ENCODE assay signal across 1 cellular context in genomic region chr3:149971403-149972075, GRCh38.
TF ChIP-seq lines count a peak whose summit lies in the region.

No MANE protein-coding gene starts in this region.

TF ChIP-seq in HepG2, 621 proteins besides CTCF, POLR2A, EP300 and RAD21 (continued from another document and continues in another):
- no peak for TF ChIP-seq PRDM10 (CRISPR knock-in tag; IDR thresholded peaks at IDR 0.05; ENCODE audit: low read depth)
- no peak for TF ChIP-seq TEAD2 (CRISPR knock-in tag; IDR thresholded peaks at IDR 0.05)
- TF ChIP-seq MATR3 (CRISPR knock-in tag; IDR thresholded peaks at IDR 0.05) = no peak
- TF ChIP-seq SRY (CRISPR knock-in tag; IDR thresholded peaks at IDR 0.05) = 0 out of 2 replicates have a peak, but pooled peaks have one; percentile 41
- no peak for TF ChIP-seq NCOA5 (CRISPR knock-in tag; IDR thresholded peaks at IDR 0.05)
- TF ChIP-seq ZNF343 (CRISPR knock-in tag; IDR thresholded peaks at IDR 0.05) = no peak
- no peak for TF ChIP-seq MAFG (CRISPR knock-in tag; IDR thresholded peaks at IDR 0.05)
- TF ChIP-seq, protein P1, sequence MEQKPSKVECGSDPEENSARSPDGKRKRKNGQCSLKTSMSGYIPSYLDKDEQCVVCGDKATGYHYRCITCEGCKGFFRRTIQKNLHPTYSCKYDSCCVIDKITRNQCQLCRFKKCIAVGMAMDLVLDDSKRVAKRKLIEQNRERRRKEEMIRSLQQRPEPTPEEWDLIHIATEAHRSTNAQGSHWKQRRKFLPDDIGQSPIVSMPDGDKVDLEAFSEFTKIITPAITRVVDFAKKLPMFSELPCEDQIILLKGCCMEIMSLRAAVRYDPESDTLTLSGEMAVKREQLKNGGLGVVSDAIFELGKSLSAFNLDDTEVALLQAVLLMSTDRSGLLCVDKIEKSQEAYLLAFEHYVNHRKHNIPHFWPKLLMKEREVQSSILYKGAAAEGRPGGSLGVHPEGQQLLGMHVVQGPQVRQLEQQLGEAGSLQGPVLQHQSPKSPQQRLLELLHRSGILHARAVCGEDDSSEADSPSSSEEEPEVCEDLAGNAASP (CRISPR knock-in tag; IDR thresholded peaks at IDR 0.05; ENCODE audit: borderline replicate concordance) = no peak
- TF ChIP-seq CBX2 (IDR thresholded peaks at IDR 0.05; ENCODE audit: low read depth, low read length) = no peak
- no peak for TF ChIP-seq CBX2 (CRISPR knock-in tag; IDR thresholded peaks at IDR 0.05; ENCODE audit: low read depth)
- no peak for TF ChIP-seq KMT2A (CRISPR knock-in tag; IDR thresholded peaks at IDR 0.05)
- no peak for TF ChIP-seq HOXA5 (CRISPR knock-in tag; IDR thresholded peaks at IDR 0.05)
- no peak for TF ChIP-seq GATA4 (IDR thresholded peaks at IDR 0.05; ENCODE audit: borderline replicate concordance, low read depth)
- no peak for TF ChIP-seq ZNF616 (CRISPR knock-in tag; IDR thresholded peaks at IDR 0.05; ENCODE audit: low read depth)
- no peak for TF ChIP-seq NFATC3 (CRISPR knock-in tag; IDR thresholded peaks at IDR 0.05)
- no peak for TF ChIP-seq ZNF136 (CRISPR knock-in tag; IDR thresholded peaks at IDR 0.05; ENCODE audit: low read depth)
- no peak for TF ChIP-seq ISX (CRISPR knock-in tag; conservative IDR thresholded peaks at IDR 0.05)
- TF ChIP-seq, protein P2, sequence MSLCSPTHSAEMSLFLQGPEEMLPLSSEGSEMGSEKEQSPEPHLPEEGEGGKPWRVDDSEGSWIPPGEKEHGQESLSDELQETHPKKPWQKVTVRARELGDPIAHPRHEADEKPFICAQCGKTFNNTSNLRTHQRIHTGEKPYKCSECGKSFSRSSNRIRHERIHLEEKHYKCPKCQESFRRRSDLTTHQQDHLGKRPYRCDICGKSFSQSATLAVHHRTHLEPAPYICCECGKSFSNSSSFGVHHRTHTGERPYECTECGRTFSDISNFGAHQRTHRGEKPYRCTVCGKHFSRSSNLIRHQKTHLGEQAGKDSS (CRISPR knock-in tag; IDR thresholded peaks at IDR 0.05; ENCODE audit: borderline replicate concordance, low read depth) = no peak; the same call in 1 of the 2 replicates
- no peak for TF ChIP-seq ZBTB3 (CRISPR knock-in tag; IDR thresholded peaks at IDR 0.05; ENCODE audit: borderline replicate concordance, low read depth)
- TF ChIP-seq KDM4B (CRISPR knock-in tag; IDR thresholded peaks at IDR 0.05) = no peak
- TF ChIP-seq NFIB (CRISPR knock-in tag; IDR thresholded peaks at IDR 0.05; ENCODE audit: borderline replicate concordance) = no peak
- no peak for TF ChIP-seq RFXANK (CRISPR knock-in tag; IDR thresholded peaks at IDR 0.05)
- TF ChIP-seq TOE1 (CRISPR knock-in tag; IDR thresholded peaks at IDR 0.05) = no peak
- no peak for TF ChIP-seq ZBTB40 (IDR thresholded peaks at IDR 0.05)
- no peak for TF ChIP-seq ZBTB40 (CRISPR knock-in tag; IDR thresholded peaks at IDR 0.05)
- no peak for TF ChIP-seq ZNF484 (CRISPR knock-in tag; IDR thresholded peaks at IDR 0.05; ENCODE audit: borderline replicate concordance, low read depth)
- TF ChIP-seq ZNF430 (CRISPR knock-in tag; IDR thresholded peaks at IDR 0.05) = no peak
- no peak for TF ChIP-seq ZBTB8A (CRISPR knock-in tag; IDR thresholded peaks at IDR 0.05; ENCODE audit: borderline replicate concordance, low read depth)
- no peak for TF ChIP-seq MTF1 (CRISPR knock-in tag; IDR thresholded peaks at IDR 0.05)
- TF ChIP-seq, protein P3, sequence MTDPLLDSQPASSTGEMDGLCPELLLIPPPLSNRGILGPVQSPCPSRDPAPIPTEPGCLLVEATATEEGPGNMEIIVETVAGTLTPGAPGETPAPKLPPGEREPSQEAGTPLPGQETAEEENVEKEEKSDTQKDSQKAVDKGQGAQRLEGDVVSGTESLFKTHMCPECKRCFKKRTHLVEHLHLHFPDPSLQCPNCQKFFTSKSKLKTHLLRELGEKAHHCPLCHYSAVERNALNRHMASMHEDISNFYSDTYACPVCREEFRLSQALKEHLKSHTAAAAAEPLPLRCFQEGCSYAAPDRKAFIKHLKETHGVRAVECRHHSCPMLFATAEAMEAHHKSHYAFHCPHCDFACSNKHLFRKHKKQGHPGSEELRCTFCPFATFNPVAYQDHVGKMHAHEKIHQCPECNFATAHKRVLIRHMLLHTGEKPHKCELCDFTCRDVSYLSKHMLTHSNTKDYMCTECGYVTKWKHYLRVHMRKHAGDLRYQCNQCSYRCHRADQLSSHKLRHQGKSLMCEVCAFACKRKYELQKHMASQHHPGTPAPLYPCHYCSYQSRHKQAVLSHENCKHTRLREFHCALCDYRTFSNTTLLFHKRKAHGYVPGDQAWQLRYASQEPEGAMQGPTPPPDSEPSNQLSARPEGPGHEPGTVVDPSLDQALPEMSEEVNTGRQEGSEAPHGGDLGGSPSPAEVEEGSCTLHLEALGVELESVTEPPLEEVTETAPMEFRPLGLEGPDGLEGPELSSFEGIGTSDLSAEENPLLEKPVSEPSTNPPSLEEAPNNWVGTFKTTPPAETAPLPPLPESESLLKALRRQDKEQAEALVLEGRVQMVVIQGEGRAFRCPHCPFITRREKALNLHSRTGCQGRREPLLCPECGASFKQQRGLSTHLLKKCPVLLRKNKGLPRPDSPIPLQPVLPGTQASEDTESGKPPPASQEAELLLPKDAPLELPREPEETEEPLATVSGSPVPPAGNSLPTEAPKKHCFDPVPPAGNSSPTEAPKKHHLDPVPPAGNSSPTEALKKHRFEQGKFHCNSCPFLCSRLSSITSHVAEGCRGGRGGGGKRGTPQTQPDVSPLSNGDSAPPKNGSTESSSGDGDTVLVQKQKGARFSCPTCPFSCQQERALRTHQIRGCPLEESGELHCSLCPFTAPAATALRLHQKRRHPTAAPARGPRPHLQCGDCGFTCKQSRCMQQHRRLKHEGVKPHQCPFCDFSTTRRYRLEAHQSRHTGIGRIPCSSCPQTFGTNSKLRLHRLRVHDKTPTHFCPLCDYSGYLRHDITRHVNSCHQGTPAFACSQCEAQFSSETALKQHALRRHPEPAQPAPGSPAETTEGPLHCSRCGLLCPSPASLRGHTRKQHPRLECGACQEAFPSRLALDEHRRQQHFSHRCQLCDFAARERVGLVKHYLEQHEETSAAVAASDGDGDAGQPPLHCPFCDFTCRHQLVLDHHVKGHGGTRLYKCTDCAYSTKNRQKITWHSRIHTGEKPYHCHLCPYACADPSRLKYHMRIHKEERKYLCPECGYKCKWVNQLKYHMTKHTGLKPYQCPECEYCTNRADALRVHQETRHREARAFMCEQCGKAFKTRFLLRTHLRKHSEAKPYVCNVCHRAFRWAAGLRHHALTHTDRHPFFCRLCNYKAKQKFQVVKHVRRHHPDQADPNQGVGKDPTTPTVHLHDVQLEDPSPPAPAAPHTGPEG (CRISPR knock-in tag; IDR thresholded peaks at IDR 0.05) = 0 out of 2 replicates have a peak, but pooled peaks have one; percentile 2
- TF ChIP-seq MBNL3 (CRISPR knock-in tag; conservative IDR thresholded peaks at IDR 0.05) = no peak
- 0 out of 2 replicates have a peak, but pooled peaks have one; percentile 14 for TF ChIP-seq ELF3 (CRISPR knock-in tag; IDR thresholded peaks at IDR 0.05)
- TF ChIP-seq, protein P4, sequence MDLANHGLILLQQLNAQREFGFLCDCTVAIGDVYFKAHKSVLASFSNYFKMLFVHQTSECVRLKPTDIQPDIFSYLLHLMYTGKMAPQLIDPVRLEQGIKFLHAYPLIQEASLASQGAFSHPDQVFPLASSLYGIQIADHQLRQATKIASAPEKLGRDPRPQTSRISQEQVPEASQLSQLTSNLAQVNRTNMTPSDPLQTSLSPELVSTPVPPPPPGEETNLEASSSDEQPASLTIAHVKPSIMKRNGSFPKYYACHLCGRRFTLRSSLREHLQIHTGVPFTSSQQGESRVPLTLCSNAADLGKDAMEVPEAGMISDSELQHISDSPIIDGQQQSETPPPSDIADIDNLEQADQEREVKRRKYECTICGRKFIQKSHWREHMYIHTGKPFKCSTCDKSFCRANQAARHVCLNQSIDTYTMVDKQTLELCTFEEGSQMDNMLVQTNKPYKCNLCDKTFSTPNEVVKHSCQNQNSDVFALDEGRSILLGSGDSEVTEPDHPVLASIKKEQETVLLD (CRISPR knock-in tag; IDR thresholded peaks at IDR 0.05; ENCODE audit: low read depth) = 0 out of 2 replicates have a peak, but pooled peaks have one; percentile 20
